8 cellular contexts compared by ENCODE assay signal in genomic region chr9:69035438-69036316, GRCh38. TPM values are rescaled to one million over a fixed set of nuclear protein-coding genes. Genes with fewer than 3 reads are reported as not detected.
DNase-seq lines count a peak whose midpoint lies in the region; ATAC-seq and TF ChIP-seq lines count a peak whose summit lies in the region.

Gene FXN (plus strand): TSS chr9:69035752. CDS start chr9:69035783, 31 bp downstream.

- POLR2A ChIA-PET in BJ (lab: Charles Lee) = no interaction called here
- POLR2A ChIA-PET in activated CD8-positive, alpha-beta T cell treated with anti-CD3 and anti-CD28 coated beads for 36 hours (lab: Charles Lee) = interaction anchor here (0.6 to 1.4 kb wide), 6 partner anchors 8 to 130 kb away, joined by 3 to 7 read pairs (median 3); partner anchors contain the start of gene PRKACG

- peak; percentile 98 for TF ChIP-seq CTCF in BJ (IDR thresholded peaks at IDR 0.05; ENCODE audit: insufficient read depth, low read depth, low read length)
- TF ChIP-seq CTCF in activated CD8-positive, alpha-beta T cell treated with anti-CD3 and anti-CD28 coated beads for 36 hours (IDR thresholded peaks at IDR 0.05) = peak; percentile 98

- H3K27me3 ChIP-seq in BJ (ENCODE audit: control insufficient read depth, insufficient read depth, low read length) (no peaks in the 10 kb centered on the region; the same call in 1 of the 2 replicates), ectodermal cell (ENCODE audit: control insufficient read depth, insufficient read depth, low read length, poor library complexity, severe bottlenecking) (no peaks in the 10 kb centered on the region)

- H3K4me3 ChIP-seq in BJ (ENCODE audit: low read depth, low read length) = peak within 1 kb of the TSS; percentile 60
- H3K4me3 ChIP-seq in ectodermal cell (ENCODE audit: insufficient read depth, low read depth, low read length) = peak within 1 kb of the TSS; percentile 69

- no peaks in the 10 kb centered on the region for H3K9me3 Mint-ChIP-seq in activated CD8-positive, alpha-beta T cell treated with anti-CD3 and anti-CD28 coated beads for 36 hours

- 1 to 2% methylated on average over 74 to 75 of the region's 75 CpGs for WGBS in ectodermal cell, 2 experiments

- peaks cover 6% of the 10 kb centered on the region for H3K36me3 Mint-ChIP-seq in activated CD8-positive, alpha-beta T cell treated with anti-CD3 and anti-CD28 coated beads for 36 hours (ENCODE audit: low read depth)

- peak within 1 kb of the TSS; percentile 93 for H3K27ac Mint-ChIP-seq in activated CD8-positive, alpha-beta T cell treated with anti-CD3 and anti-CD28 coated beads for 36 hours

- H3K36me3 ChIP-seq in BJ (ENCODE audit: control insufficient read depth, insufficient read depth, low read length) = no peaks in the 10 kb centered on the region
- H3K36me3 ChIP-seq in ectodermal cell (ENCODE audit: control insufficient read depth, insufficient read depth, low read length) = no peaks in the 10 kb centered on the region

- no peak for DNase-seq in BJ (ENCODE audit: low read depth)
- peak; percentile 71 for DNase-seq in NCI-H748 treated with DMSO at 0.1 percent for 48 hours (lab: John Stamatoyannopoulos, UW)
- DNase-seq in activated CD8-positive, alpha-beta T cell treated with anti-CD3 and anti-CD28 coated beads for 36 hours = peak; percentile 82
- DNase-seq in lung microvascular endothelial cell (ENCODE audit: low read depth in 2 of 2) = peak; percentile 87 to 90
- peak; percentile 71 to 78 (median 76) for DNase-seq in stimulated activated CD4-positive, alpha-beta T cell treated with anti-CD3 and anti-CD28 coated beads, TNF-alpha, amount 100 ng/mL, for 48 hours (ENCODE audit: low read depth in 3 of 3)

- H3K4me1 Mint-ChIP-seq in activated CD8-positive, alpha-beta T cell treated with anti-CD3 and anti-CD28 coated beads for 36 hours (ENCODE audit: low read depth) = peaks cover 22% of the 10 kb centered on the region

- no peaks in the 10 kb centered on the region for H3K9me3 ChIP-seq in ectodermal cell (ENCODE audit: control insufficient read depth, low read length)

- peak within 1 kb of the TSS; percentile 95 for H3K4me3 Mint-ChIP-seq in activated CD8-positive, alpha-beta T cell treated with anti-CD3 and anti-CD28 coated beads for 36 hours

- H3K27me3 Mint-ChIP-seq in activated CD8-positive, alpha-beta T cell treated with anti-CD3 and anti-CD28 coated beads for 36 hours = no peaks in the 10 kb centered on the region

- intact Hi-C loops in activated CD8-positive, alpha-beta T cell treated with anti-CD3 and anti-CD28 coated beads for 36 hours (cut with micrococcal nuclease) = loop anchor here (5.0 kb wide), 1 partner anchor 157 kb away; no protein-coding TSS in a partner anchor

- no peaks in the 10 kb centered on the region for H3K4me1 ChIP-seq in ectodermal cell (ENCODE audit: control insufficient read depth, insufficient read depth, low read length)

- CTCF ChIA-PET in BJ (lab: Yijun Ruan, JAX) = interaction anchor here (0.6 to 2.1 kb wide), 32 partner anchors 10 to 1862 kb away, joined by 3 to 22 read pairs (median 4); no protein-coding TSS in a partner anchor
- CTCF ChIA-PET in activated CD8-positive, alpha-beta T cell treated with anti-CD3 and anti-CD28 coated beads for 36 hours (lab: Charles Lee) = interaction anchor here (0.7 to 2.3 kb wide), 32 partner anchors 8 to 1304 kb away, joined by 3 to 14 read pairs (median 4); no protein-coding TSS in a partner anchor

- peak; percentile 95 for ATAC-seq in GM19035 (IDR thresholded peaks at IDR 0.05; ENCODE audit: unreplicated experiment)
- peak; percentile 93 for ATAC-seq in HG03342 (IDR thresholded peaks at IDR 0.05; ENCODE audit: unreplicated experiment)
- ATAC-seq in activated CD8-positive, alpha-beta T cell treated with anti-CD3 and anti-CD28 coated beads for 36 hours = peak; percentile 95

- peak within 1 kb of the TSS; percentile 65 for H3K27ac ChIP-seq in ectodermal cell (ENCODE audit: insufficient read depth, low read depth, low read length, poor library complexity, severe bottlenecking)

RNA-seq across cellular contexts. Expression of gene FXN, which starts in this region (rescaled TPM):
- polyA plus RNA-seq in BJ (2011; rRNA removed) = 9.2 and 14.8 TPM in 2 replicates
- 4.3 and 4.7 TPM in 2 replicates for polyA minus RNA-seq in BJ (2011; rRNA and poly(A)+ RNA removed)
- 10 to 100 TPM; 21.0 to 21.8 TPM for total RNA-seq in activated CD8-positive, alpha-beta T cell treated with anti-CD3 and anti-CD28 coated beads for 36 hours
- 32.6 TPM for polyA plus RNA-seq in ectodermal cell (2013, experiment 1 of 4)
- polyA plus RNA-seq in ectodermal cell (2013, experiment 2 of 4) = 37.2 TPM
- polyA plus RNA-seq in ectodermal cell (2013, experiment 3 of 4) = 21.2 TPM
- polyA plus RNA-seq in ectodermal cell (2013, experiment 4 of 4) = 27.4 TPM
- 0.65 and 1.2 TPM in 2 replicates for total RNA-seq in lung microvascular endothelial cell

Comparison
In these comparisons a context has a peak if more than half of its experiments do, and no peak if none do; other contexts are left out.
1. RNA of gene FXN (total RNA-seq): 21.0 to 21.8 TPM in activated CD8-positive, alpha-beta T cell treated with anti-CD3 and anti-CD28 coated beads for 36 hours; 0.65 to 1.2 TPM in lung microvascular endothelial cell; every median in the first group is over 10 times any median in the second.
2. Peak in every context shown above with its lines, with median percentiles within 50 percentile points of each other: ATAC-seq.